In the genomic region with DNA sequence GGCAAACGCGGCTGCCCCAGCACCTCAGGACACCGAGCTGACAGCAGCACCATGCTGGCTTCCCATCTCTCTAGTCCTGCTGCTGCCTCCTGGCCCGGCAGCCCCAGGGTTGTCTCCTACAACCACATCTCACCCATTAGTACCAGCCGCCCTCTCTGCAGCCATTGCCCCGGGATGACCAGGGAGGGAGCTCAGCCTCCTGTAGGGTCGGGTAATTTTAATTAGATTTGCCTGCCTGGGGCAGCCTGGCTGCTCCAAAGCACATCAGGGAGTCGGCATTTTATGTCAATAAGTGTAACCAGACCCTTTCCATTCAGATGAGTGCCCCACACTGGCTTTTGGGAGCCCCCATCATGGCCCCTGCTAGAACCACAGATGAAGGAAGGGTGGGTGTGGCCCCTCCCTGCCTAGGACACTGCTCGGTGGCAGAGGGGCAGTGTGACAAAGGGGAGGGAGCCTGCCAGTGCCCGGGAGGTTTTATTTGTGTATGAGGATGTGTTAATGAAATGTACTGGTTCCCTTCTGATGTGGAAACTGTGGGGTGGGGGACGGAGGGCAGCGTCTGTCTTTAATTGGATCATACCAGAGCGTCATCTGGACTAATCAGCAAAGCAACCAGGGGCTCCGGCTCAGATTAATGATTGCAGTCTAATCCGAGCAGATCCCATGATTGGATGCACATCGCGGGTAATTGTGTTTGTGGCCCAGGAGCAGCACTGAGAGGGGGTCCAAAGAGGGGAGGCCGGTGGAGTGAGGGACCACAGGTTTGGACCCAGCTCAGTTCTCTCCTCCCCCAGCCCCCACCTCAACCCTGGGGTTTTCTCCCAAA, we compare ENCODE assay signal across 19 cellular contexts.
A peak's percentile ranks its signal among the peaks of the same experiment; 100 is the strongest.
DNase-seq lines count a peak whose midpoint lies in the region; ATAC-seq, FAIRE-seq and TF ChIP-seq lines count a peak whose summit lies in the region.
"Had no signal": no experiment of that assay in that cellular context is flagged by ENCODE, and none has a peak within 500 bp of the region (broad histone marks: within the 10 kb centered on the region; RNA-seq: fewer than 3 reads in every experiment).

No MANE protein-coding gene starts in this region.

- H3K4me1 ChIP-seq in H1 (replicated peaks in 1 of 4; ENCODE audit: control insufficient read depth in 3 of 4, insufficient read depth in 4 of 4, low read length in 3 of 4) (peaks cover 21 to 32% (median 31%) of the 10 kb centered on the region in 4 experiments), neural progenitor cell (peaks cover 45% of the 10 kb centered on the region)
- H3K4me1 ChIP-seq: right lobe of liver had no signal

- H3K4ac ChIP-seq in H1 (replicated peaks; ENCODE audit: insufficient read length, low read depth, low read length): peak overlapping the region; percentile 96

- peak overlapping the region; percentile 3; the same call in 1 of the 2 replicates for H2BK15ac ChIP-seq in H1 (ENCODE audit: low read length)

- no peaks in the 10 kb centered on the region for H3K79me1 ChIP-seq in H1 (ENCODE audit: low read depth, low read length)

- peak overlapping the region; percentile 95 for H3K18ac ChIP-seq in H1 (ENCODE audit: extremely low read depth, low read length)

- H3K27me3 ChIP-seq in H1 (replicated peaks in 1 of 4; ENCODE audit: control insufficient read depth in 3 of 4, extremely low read depth in 1 of 4, insufficient read depth in 3 of 4, low read length in 3 of 4) (peaks cover 0 to 4% (median 0%) of the 10 kb centered on the region in 4 experiments; a peak in 2 of 7 replicates), neural progenitor cell (peaks cover 30% of the 10 kb centered on the region)
- H3K27me3 ChIP-seq: heart left ventricle, right lobe of liver had no signal

- TF ChIP-seq POLR2A in H1 (IDR thresholded peaks at IDR 0.05; ENCODE audit: control extremely low read depth in 1 of 2, low read depth in 2 of 2, low read length in 2 of 2): no peak

- DNase-seq in ELF-1 (ENCODE audit: low read depth, low spot score) (peak; percentile 79), NCI-H524 (lab: John Stamatoyannopoulos, UW) (peak; percentile 87 to 91), H1 (ENCODE audit: low read depth in 1 of 2, low spot score in 2 of 2) (peak in 1 of 2 experiments; percentile 59), neural progenitor cell (ENCODE audit: low spot score) (peak; percentile 76), GM19240 (ENCODE audit: insufficient read length, low spot score) (no peak)
- DNase-seq in stimulated activated CD8-positive, alpha-beta memory T cell treated with anti-CD3 and anti-CD28 coated beads, Interleukin-4, amount 100 ng/mL, for 48 hours: no peak
- no peak for DNase-seq in stimulated activated CD4-positive, alpha-beta T cell treated with anti-CD3 and anti-CD28 coated beads, Interleukin-4, amount 100 ng/mL, for 24 hours
- DNase-seq: anterior cingulate cortex; CD4-positive, alpha-beta T cell; DND-41; kidney; NCI-H1694; NCI-H446; right lobe of liver; T-cell had no signal

- CTCF ChIA-PET in H1 (lab: Charles Lee; ENCODE audit: partially characterized antibody): interaction anchor here (0.6 to 16.9 kb wide), 21 partner anchors 11 to 279 kb away, joined by 3 to 315 read pairs (median 6); partner anchors contain the start of gene PKNOX2

- H3K56ac ChIP-seq in H1 (replicated peaks; ENCODE audit: insufficient read length, low read depth, low read length): peak overlapping the region; percentile 9

- H4K91ac ChIP-seq in H1 (replicated peaks; ENCODE audit: insufficient read length, low read length): peak overlapping the region; percentile 82

- H3K4me1 Mint-ChIP-seq in neural progenitor cell: peaks cover 66% of the 10 kb centered on the region
- H3K4me1 Mint-ChIP-seq: T-cell had no signal

- H2BK20ac ChIP-seq in H1 (ENCODE audit: low read length): peak overlapping the region; percentile 96; the same call in 1 of the 2 replicates

- POLR2A ChIA-PET in H1 (lab: Charles Lee; ENCODE audit: partially characterized antibody): interaction anchor here (0.6 to 2.7 kb wide), 7 partner anchors 11 to 312 kb away, joined by 3 to 15 read pairs (median 3); no protein-coding TSS in a partner anchor

- no peaks in the 10 kb centered on the region for H3K9me3 ChIP-seq in H1 (ENCODE audit: insufficient read depth in 2 of 2, low read depth in 1 of 2, low read length in 1 of 2)
- H3K9me3 ChIP-seq in neural progenitor cell (ENCODE audit: low read depth): no peaks in the 10 kb centered on the region
- H3K9me3 ChIP-seq: heart left ventricle, right lobe of liver had no signal

- no peaks in the 10 kb centered on the region for H3K36me3 ChIP-seq in H1 (ENCODE audit: control insufficient read depth in 2 of 4, insufficient read depth in 4 of 4, low read length in 3 of 4)
- no peaks in the 10 kb centered on the region for H3K36me3 ChIP-seq in neural progenitor cell
- H3K36me3 ChIP-seq: heart left ventricle, right lobe of liver had no signal

- H3F3A ChIP-seq in neural progenitor cell (ENCODE audit: low read depth): peaks cover 31% of the 10 kb centered on the region

- peak overlapping the region; percentile 91 for H2BK120ac ChIP-seq in H1 (replicated peaks; ENCODE audit: low read depth, low read length)

- H4K20me1 ChIP-seq in H1 (replicated peaks in 1 of 2; ENCODE audit: control insufficient read depth in 1 of 2, insufficient read depth in 2 of 2, low read length in 2 of 2) (no peaks in the 10 kb centered on the region), neural progenitor cell (ENCODE audit: low read depth) (peaks cover 14% of the 10 kb centered on the region)

- WGBS in H1 (ENCODE audit: extremely low coverage in 1 of 2, insufficient coverage in 1 of 2, insufficient read length in 1 of 2, insufficient replicate concordance in 2 of 2, low coverage in 1 of 2, low lambda C conversion rate in 2 of 2, missing lambda C conversion rate in 1 of 2), 2 experiments: 38% methylated on average over 17 of the region's 18 CpGs; no CpG with 5 or more reads in 1 of the 2 experiments

- no peak overlapping the region for H3K14ac ChIP-seq in H1 (ENCODE audit: insufficient read length)

- no peak for TF ChIP-seq RAD21 in H1 (IDR thresholded peaks at IDR 0.05 in 1 of 2, conservative IDR thresholded peaks at IDR 0.05 in 1 of 2; ENCODE audit: low read depth in 2 of 2, low read length in 2 of 2)

- H3K23me2 ChIP-seq in H1 (ENCODE audit: low read depth, low read length): peaks cover 9% of the 10 kb centered on the region; the same call in 1 of the 2 replicates

- no peak for TF ChIP-seq EP300 in H1 (IDR thresholded peaks at IDR 0.05; ENCODE audit: borderline replicate concordance in 1 of 2, low read depth in 2 of 2, low read length in 2 of 2)

- no peaks in the 10 kb centered on the region for H3K9me3 Mint-ChIP-seq in neural progenitor cell
- H3K9me3 Mint-ChIP-seq: CD4-positive, alpha-beta T cell; T-cell had no signal

- peak overlapping the region; percentile 95 for H3K27ac Mint-ChIP-seq in neural progenitor cell
- H3K27ac Mint-ChIP-seq: CD4-positive, alpha-beta T cell; T-cell had no signal

- no peak for FAIRE-seq in H1 (lab: Jason Lieb, UNC)
- FAIRE-seq: HTR-8/SVneo, kidney, urothelium cell line had no signal

- no peak for ATAC-seq in GM18519 (IDR thresholded peaks at IDR 0.05; ENCODE audit: low FRiP score, unreplicated experiment)
- ATAC-seq: heart left ventricle, right lobe of liver, T-cell had no signal

- H3K4me2 ChIP-seq in H1 (ENCODE audit: insufficient read depth in 1 of 2, low read depth in 2 of 2, low read length in 2 of 2) (peak overlapping the region; percentile 81 to 90), neural progenitor cell (peak overlapping the region; percentile 83)

- peaks cover 34% of the 10 kb centered on the region for H3K36me3 Mint-ChIP-seq in neural progenitor cell
- H3K36me3 Mint-ChIP-seq: T-cell had no signal

- peak overlapping the region; percentile 97; the same call in 1 of the 2 replicates for H2BK5ac ChIP-seq in H1 (ENCODE audit: low read depth, low read length)

- peak overlapping the region; percentile 70; the same call in 1 of the 2 replicates for H2BK12ac ChIP-seq in H1 (ENCODE audit: low read depth, low read length)

- H3K4me3 ChIP-seq in H1 (ENCODE audit: extremely low read depth in 1 of 4, insufficient read depth in 2 of 4, low read depth in 3 of 4, low read length in 4 of 4) (peak overlapping the region in 3 of 4 experiments; percentile 18 to 49 (median 30); a peak in 5 of 8 replicates), neural progenitor cell (peak overlapping the region; percentile 37)
- H3K4me3 ChIP-seq: heart left ventricle, right lobe of liver had no signal

- no peak overlapping the region for H4K5ac ChIP-seq in H1 (ENCODE audit: insufficient read length, low read depth, low read length)

- TF ChIP-seq CTCF in H1 (IDR thresholded peaks at IDR 0.05; ENCODE audit: control extremely low read depth in 1 of 3, insufficient read depth in 1 of 3, low read depth in 1 of 3, low read length in 3 of 3): no peak
- no peak for TF ChIP-seq CTCF in neural progenitor cell (IDR thresholded peaks at IDR 0.05)

- no peak overlapping the region for H4K8ac ChIP-seq in H1 (ENCODE audit: extremely low read depth, insufficient read depth, low read length)

- H3K27ac ChIP-seq in H1 (ENCODE audit: low read depth, low read length): no peak overlapping the region
- peak overlapping the region; percentile 24 for H3K27ac ChIP-seq in neural progenitor cell
- H3K27ac ChIP-seq: heart left ventricle, right lobe of liver had no signal

- H2AK5ac ChIP-seq in H1 (ENCODE audit: low read depth, low read length): no peak overlapping the region

- H3K23ac ChIP-seq in H1 (ENCODE audit: insufficient read length): no peak overlapping the region

- no peaks in the 10 kb centered on the region for H3K79me2 ChIP-seq in H1 (ENCODE audit: control insufficient read depth in 1 of 2, insufficient read depth in 2 of 2, low read length in 2 of 2)
- no peaks in the 10 kb centered on the region for H3K79me2 ChIP-seq in neural progenitor cell (ENCODE audit: low read depth)

- H3K9ac ChIP-seq in H1 (replicated peaks in 1 of 4; ENCODE audit: extremely low read depth in 1 of 4, low read depth in 3 of 4, low read length in 3 of 4): no peak overlapping the region
- H3K9ac ChIP-seq in neural progenitor cell: no peak overlapping the region

- H3K27me3 Mint-ChIP-seq in neural progenitor cell (ENCODE audit: insufficient read depth, low read depth): no peaks in the 10 kb centered on the region

- H3K4me3 Mint-ChIP-seq in neural progenitor cell: peak overlapping the region; percentile 66
- H3K4me3 Mint-ChIP-seq: CD4-positive, alpha-beta T cell; T-cell had no signal

- H2AFZ ChIP-seq in H1 (ENCODE audit: low read length) (no peak overlapping the region), neural progenitor cell (replicated peaks) (no peak overlapping the region)

TF ChIP-seq in H1, 55 proteins besides CTCF, POLR2A, EP300 and RAD21:
- TF ChIP-seq POLR2AphosphoS5 (IDR thresholded peaks at IDR 0.05; ENCODE audit: low read depth, low read length) (no peak), EZH2 (IDR thresholded peaks at IDR 0.05; ENCODE audit: low read depth, low read length, severe bottlenecking) (peak; percentile 9), SIN3A (conservative IDR thresholded peaks at IDR 0.05 in 1 of 2, IDR thresholded peaks at IDR 0.05 in 1 of 2; ENCODE audit: low read depth in 1 of 2, low read length in 2 of 2) (0 out of 4 replicates have a peak, but pooled peaks of 1 of the 2 experiments have one; percentile 8), SP1 (IDR thresholded peaks at IDR 0.05; ENCODE audit: low read depth, low read length) (no peak), SP2 (IDR thresholded peaks at IDR 0.05; ENCODE audit: low read length) (no peak)

Comparison
In these comparisons a context has a peak if more than half of its experiments do, and no peak if none do; other contexts are left out.
1. DNase-seq: peak in ELF-1 (single experiment), NCI-H524 (2 of 2) and neural progenitor cell (single experiment); none in stimulated activated CD8-positive, alpha-beta memory T cell treated with anti-CD3 and anti-CD28 coated beads, Interleukin-4, amount 100 ng/mL, for 48 hours (single experiment), stimulated activated CD4-positive, alpha-beta T cell treated with anti-CD3 and anti-CD28 coated beads, Interleukin-4, amount 100 ng/mL, for 24 hours (single experiment) and GM19240 (single experiment).